In genomic region chr5:14895301-14895700, GRCh38 we compare ENCODE assay signal across 1 cellular context.
TF ChIP-seq lines count a peak whose summit lies in the region.

No MANE protein-coding gene starts in this region.

TF ChIP-seq in GM12878, 131 proteins besides CTCF, POLR2A, EP300 and RAD21 (continued from another document):
- no peak for TF ChIP-seq SMAD5 (IDR thresholded peaks at IDR 0.05; ENCODE audit: low read depth)
- no peak for TF ChIP-seq ZNF592 (IDR thresholded peaks at IDR 0.05)
- no peak for TF ChIP-seq REST (IDR thresholded peaks at IDR 0.05; ENCODE audit: low read depth, low read length)
- TF ChIP-seq CBX5 (IDR thresholded peaks at IDR 0.05; ENCODE audit: low read depth) = no peak
- no peak for TF ChIP-seq GABPA (IDR thresholded peaks at IDR 0.05; ENCODE audit: low read depth)
- no peak for TF ChIP-seq CUX1 (IDR thresholded peaks at IDR 0.05; ENCODE audit: insufficient replicate concordance, low read depth, low read length)
- no peak for TF ChIP-seq HCFC1 (IDR thresholded peaks at IDR 0.05; ENCODE audit: low read length)
- no peak for TF ChIP-seq NR2C1 (IDR thresholded peaks at IDR 0.05)
- no peak for TF ChIP-seq RELA (IDR thresholded peaks at IDR 0.05; ENCODE audit: borderline replicate concordance, partially characterized antibody)
- no peak for TF ChIP-seq YY1 (IDR thresholded peaks at IDR 0.05; ENCODE audit: low read depth, low read length)
